Comparison of ENCODE assay signal across 8 cellular contexts in the genomic region with DNA sequence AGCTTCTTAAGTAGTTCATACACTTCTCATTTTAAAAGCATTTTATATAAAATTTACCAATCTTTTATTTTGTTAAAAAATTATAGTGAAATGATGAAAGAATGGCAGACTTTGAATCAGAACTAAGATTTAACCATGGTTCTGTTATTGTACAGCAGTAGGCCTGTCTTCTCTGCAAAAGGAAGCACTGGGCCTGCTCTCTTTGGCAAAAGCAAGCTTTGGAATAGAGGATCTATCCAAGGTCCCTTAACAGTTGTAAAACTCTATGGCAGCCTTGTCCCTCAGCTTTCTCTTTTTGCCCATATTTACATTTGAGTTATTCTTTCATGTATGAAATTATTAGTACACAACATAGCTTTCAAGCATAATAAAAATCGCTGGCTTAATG.
DNase-seq lines count a peak whose midpoint lies in the region; ATAC-seq, FAIRE-seq and TF ChIP-seq lines count a peak whose summit lies in the region.
"Had no signal": no experiment of that assay in that cellular context is flagged by ENCODE, and none has a peak within 500 bp of the region (broad histone marks: within the 10 kb centered on the region; RNA-seq: fewer than 3 reads in every experiment).

No MANE protein-coding gene starts in this region.

- H3K9me3 Mint-ChIP-seq in astrocyte (ENCODE audit: unreplicated experiment), result peaks cover 3% of the 10 kb centered on the region
- peaks cover 3% of the 10 kb centered on the region for H3K9me3 Mint-ChIP-seq in activated naive CD4-positive, alpha-beta T cell treated with anti-CD3 and anti-CD28 coated beads, Interleukin-2, amount 10 ng/mL, durations not matched to agents 7 days and 5 days

- peaks cover 11% of the 10 kb centered on the region for H3K36me3 Mint-ChIP-seq in astrocyte (ENCODE audit: low read depth, unreplicated experiment)
- peaks cover 19% of the 10 kb centered on the region for H3K36me3 Mint-ChIP-seq in activated naive CD4-positive, alpha-beta T cell treated with anti-CD3 and anti-CD28 coated beads, Interleukin-2, amount 10 ng/mL, durations not matched to agents 7 days and 5 days

- no peak overlapping the region for H3K9ac ChIP-seq in astrocyte (ENCODE audit: low read length)

- no peak overlapping the region for H3K4me3 Mint-ChIP-seq in astrocyte (ENCODE audit: unreplicated experiment)
- no peak overlapping the region for H3K4me3 Mint-ChIP-seq in activated naive CD4-positive, alpha-beta T cell treated with anti-CD3 and anti-CD28 coated beads, Interleukin-2, amount 10 ng/mL, durations not matched to agents 7 days and 5 days

- in situ Hi-C loops in gastrocnemius medialis (cut with MboI; ENCODE audit: low sequenced_read_pairs in 4 of 4), result loop anchor here (10.0 to 25.0 kb wide), 3 partner anchors 152 to 629 kb away; partner anchors contain the start of gene EEA1 (in 1 of the 4)

- H3K4me3 ChIP-seq in astrocyte (ENCODE audit: insufficient read depth, low read depth, low read length), result no peak overlapping the region
- no peak overlapping the region for H3K4me3 ChIP-seq in gastrocnemius medialis

- H3K4me2 ChIP-seq in astrocyte (ENCODE audit: low read length), result no peak overlapping the region

- H2AFZ ChIP-seq in astrocyte (ENCODE audit: low read depth, low read length), result no peak overlapping the region

- CTCF ChIA-PET in activated naive CD4-positive, alpha-beta T cell treated with anti-CD3 and anti-CD28 coated beads, Interleukin-2, amount 10 ng/mL, durations not matched to agents 7 days and 5 days (lab: Charles Lee), result interaction anchor here (0.6 to 2.0 kb wide), 8 partner anchors 13 to 1194 kb away, joined by 3 to 13 read pairs (median 3); no protein-coding TSS in a partner anchor

- intact Hi-C loops in gastrocnemius medialis (cut with DNase I; ENCODE audit: low total_unique reads), result loop anchor here (5.0 kb wide), 2 partner anchors 142 to 632 kb away; partner anchors contain the start of gene EEA1

- H4K20me1 ChIP-seq in astrocyte (ENCODE audit: insufficient read depth, low read length), result no peaks in the 10 kb centered on the region

- H3K27me3 ChIP-seq in astrocyte (ENCODE audit: insufficient read depth, low read length) (no peaks in the 10 kb centered on the region), gastrocnemius medialis (no peaks in the 10 kb centered on the region)

- H3K9me3 ChIP-seq in astrocyte (ENCODE audit: insufficient read depth, low read depth, low read length) (no peaks in the 10 kb centered on the region), gastrocnemius medialis (no peaks in the 10 kb centered on the region)

- peaks cover 24% of the 10 kb centered on the region for H3K4me1 Mint-ChIP-seq in astrocyte (ENCODE audit: low read depth, unreplicated experiment)
- peaks cover 7% of the 10 kb centered on the region for H3K4me1 Mint-ChIP-seq in activated naive CD4-positive, alpha-beta T cell treated with anti-CD3 and anti-CD28 coated beads, Interleukin-2, amount 10 ng/mL, durations not matched to agents 7 days and 5 days

- H3K36me3 ChIP-seq in astrocyte (ENCODE audit: insufficient read depth, low read length) (peaks cover 12% of the 10 kb centered on the region), gastrocnemius medialis (no peaks in the 10 kb centered on the region)

- no peaks in the 10 kb centered on the region for H3K79me2 ChIP-seq in astrocyte (ENCODE audit: insufficient read depth, low read length)

- TF ChIP-seq CTCF in astrocyte (IDR thresholded peaks at IDR 0.05; ENCODE audit: insufficient read depth, low read depth, low read length) (no peak), gastrocnemius medialis (IDR thresholded peaks at IDR 0.05 in 4 of 5, conservative IDR thresholded peaks at IDR 0.05 in 1 of 5) (no peak)

- DNase-seq in GM19239 (ENCODE audit: insufficient read length, low spot score) (no peak), astrocyte (ENCODE audit: low read depth) (no peak), gastrocnemius medialis (no peak), NCI-H1930 (lab: John Stamatoyannopoulos, UW) (no peak), mucosa of gallbladder (ENCODE audit: low spot score) (no peak)
- no peak for DNase-seq in activated naive CD4-positive, alpha-beta T cell treated with anti-CD3 and anti-CD28 coated beads, Interleukin-2, amount 10 ng/mL, durations not matched to agents 7 days and 5 days

- no peak overlapping the region for H3K27ac ChIP-seq in astrocyte (ENCODE audit: low read depth, low read length)
- H3K27ac ChIP-seq in gastrocnemius medialis, result peak overlapping the region; percentile 25 to 51 (median 32)
- H3K27ac ChIP-seq: C4-2B had no signal

- peaks cover 3% of the 10 kb centered on the region for H3K4me1 ChIP-seq in astrocyte (ENCODE audit: insufficient read depth, low read length)
- H3K4me1 ChIP-seq in gastrocnemius medialis, result peaks cover 18 to 29% of the 10 kb centered on the region in 2 donors

- no peak for TF ChIP-seq POLR2A in gastrocnemius medialis (IDR thresholded peaks at IDR 0.05)

- FAIRE-seq in GM19239 (lab: Jason Lieb, UNC) (peak; percentile 54), astrocyte (lab: Jason Lieb, UNC) (no peak)

- no peaks in the 10 kb centered on the region for H3K27me3 Mint-ChIP-seq in astrocyte (ENCODE audit: low read depth, unreplicated experiment)
- no peaks in the 10 kb centered on the region for H3K27me3 Mint-ChIP-seq in activated naive CD4-positive, alpha-beta T cell treated with anti-CD3 and anti-CD28 coated beads, Interleukin-2, amount 10 ng/mL, durations not matched to agents 7 days and 5 days

- H3K27ac Mint-ChIP-seq in astrocyte (ENCODE audit: unreplicated experiment), result peak overlapping the region; percentile 4
- H3K27ac Mint-ChIP-seq in activated naive CD4-positive, alpha-beta T cell treated with anti-CD3 and anti-CD28 coated beads, Interleukin-2, amount 10 ng/mL, durations not matched to agents 7 days and 5 days, result no peak overlapping the region

- peak; percentile 13 for ATAC-seq in HG03280 (IDR thresholded peaks at IDR 0.05; ENCODE audit: unreplicated experiment)
- no peak for ATAC-seq in gastrocnemius medialis
